ENCODE assay signal across 1 cellular context in genomic region chr2:109128466-109129355, GRCh38.
TF ChIP-seq lines count a peak whose summit lies in the region.

Gene SH3RF3, plus strand, starts transcription at chr2:109129205.

TF ChIP-seq in HepG2, 621 proteins besides CTCF, POLR2A, EP300 and RAD21 (continued from another document and continues in another):
- no peak for TF ChIP-seq ZNF3 (CRISPR knock-in tag; IDR thresholded peaks at IDR 0.05)
- TF ChIP-seq AKNA (CRISPR knock-in tag; IDR thresholded peaks at IDR 0.05; ENCODE audit: borderline replicate concordance) = no peak
- 0 out of 2 replicates have a peak, but pooled peaks have one; percentile 10 for TF ChIP-seq WIZ (CRISPR knock-in tag; IDR thresholded peaks at IDR 0.05)
- no peak for TF ChIP-seq ZMYM2 (CRISPR knock-in tag; IDR thresholded peaks at IDR 0.05)
- TF ChIP-seq ZNF138 (CRISPR knock-in tag; IDR thresholded peaks at IDR 0.05; ENCODE audit: low read depth) = 0 out of 2 replicates have a peak, but pooled peaks have one; percentile 37
- TF ChIP-seq ZNF674 (CRISPR knock-in tag; IDR thresholded peaks at IDR 0.05; ENCODE audit: low read depth) = no peak
- no peak; the same call in 1 of the 2 replicates for TF ChIP-seq ZNF501 (CRISPR knock-in tag; IDR thresholded peaks at IDR 0.05)
- 0 out of 2 replicates have a peak, but pooled peaks have one; percentile 24 for TF ChIP-seq MTA1 (CRISPR knock-in tag; IDR thresholded peaks at IDR 0.05; ENCODE audit: borderline replicate concordance)
- no peak for TF ChIP-seq ZNF724P (CRISPR knock-in tag; IDR thresholded peaks at IDR 0.05; ENCODE audit: borderline replicate concordance)
- TF ChIP-seq ZBTB33 (CRISPR knock-in tag; IDR thresholded peaks at IDR 0.05) = no peak
- TF ChIP-seq ESRRA (CRISPR knock-in tag; IDR thresholded peaks at IDR 0.05; ENCODE audit: low read depth) = no peak
- no peak for TF ChIP-seq ZMAT3 (CRISPR knock-in tag; conservative IDR thresholded peaks at IDR 0.05)
- TF ChIP-seq DRAP1 (CRISPR knock-in tag; IDR thresholded peaks at IDR 0.05) = no peak
- no peak for TF ChIP-seq ZNF207 (IDR thresholded peaks at IDR 0.05; ENCODE audit: borderline replicate concordance)
- no peak for TF ChIP-seq ZNF20 (CRISPR knock-in tag; IDR thresholded peaks at IDR 0.05)
- TF ChIP-seq KLF9 (CRISPR knock-in tag; IDR thresholded peaks at IDR 0.05; ENCODE audit: low read depth) = no peak
- TF ChIP-seq ZNF580 (CRISPR knock-in tag; IDR thresholded peaks at IDR 0.05; ENCODE audit: borderline replicate concordance, low read depth) = no peak
- TF ChIP-seq ZBTB40 (IDR thresholded peaks at IDR 0.05) = no peak
- peak; percentile 30; the same call in 1 of the 2 replicates for TF ChIP-seq ZBTB40 (CRISPR knock-in tag; IDR thresholded peaks at IDR 0.05)
- TF ChIP-seq NPAS2 (CRISPR knock-in tag; IDR thresholded peaks at IDR 0.05; ENCODE audit: borderline replicate concordance) = no peak
- no peak for TF ChIP-seq ZNF557 (CRISPR knock-in tag; IDR thresholded peaks at IDR 0.05)
- peak; percentile 96 for TF ChIP-seq ZNF800 (CRISPR knock-in tag; IDR thresholded peaks at IDR 0.05)
- no peak for TF ChIP-seq REST (IDR thresholded peaks at IDR 0.05; ENCODE audit: borderline replicate concordance in 1 of 2, low read depth in 1 of 2, low read length in 2 of 2)
- no peak for TF ChIP-seq SMC3 (IDR thresholded peaks at IDR 0.05; ENCODE audit: low read length)
- no peak for TF ChIP-seq ZBTB43 (CRISPR knock-in tag; conservative IDR thresholded peaks at IDR 0.05)
- TF ChIP-seq NFRKB (IDR thresholded peaks at IDR 0.05) = no peak
- no peak for TF ChIP-seq KLF16 (CRISPR knock-in tag; IDR thresholded peaks at IDR 0.05)
- 0 out of 2 replicates have a peak, but pooled peaks have one; percentile 36 for TF ChIP-seq MAX (IDR thresholded peaks at IDR 0.05)
